Comparison of ENCODE assay signal across 2 cellular contexts in genomic region chr11:128585498-128586238, GRCh38.
TF ChIP-seq lines count a peak whose summit lies in the region.

No MANE protein-coding gene starts in this region.

TF ChIP-seq in liver, 16 proteins besides CTCF, POLR2A, EP300 and RAD21:
- TF ChIP-seq JUND (IDR thresholded peaks at IDR 0.05): no peak
- TF ChIP-seq, protein P1, sequence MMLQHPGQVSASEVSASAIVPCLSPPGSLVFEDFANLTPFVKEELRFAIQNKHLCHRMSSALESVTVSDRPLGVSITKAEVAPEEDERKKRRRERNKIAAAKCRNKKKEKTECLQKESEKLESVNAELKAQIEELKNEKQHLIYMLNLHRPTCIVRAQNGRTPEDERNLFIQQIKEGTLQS (IDR thresholded peaks at IDR 0.05): no peak
- TF ChIP-seq GABPA (IDR thresholded peaks at IDR 0.05 in 1 of 2, conservative IDR thresholded peaks at IDR 0.05 in 1 of 2): no peak
- no peak for TF ChIP-seq HNF4A (conservative IDR thresholded peaks at IDR 0.05)
- no peak for TF ChIP-seq YY1 (IDR thresholded peaks at IDR 0.05)
- TF ChIP-seq EGR1 (IDR thresholded peaks at IDR 0.05; ENCODE audit: low read depth in 2 of 2): no peak
- TF ChIP-seq TAF1 (conservative IDR thresholded peaks at IDR 0.05): no peak
- no peak for TF ChIP-seq REST (IDR thresholded peaks at IDR 0.05)
- no peak for TF ChIP-seq RXRA (IDR thresholded peaks at IDR 0.05)
- no peak for TF ChIP-seq FOXA1 (IDR thresholded peaks at IDR 0.05)
- TF ChIP-seq MAX (IDR thresholded peaks at IDR 0.05): no peak
- TF ChIP-seq NR2F2 (IDR thresholded peaks at IDR 0.05): no peak
- TF ChIP-seq FOXA2 (IDR thresholded peaks at IDR 0.05): no peak
- TF ChIP-seq SP1 (IDR thresholded peaks at IDR 0.05): no peak
- TF ChIP-seq ZBTB33 (IDR thresholded peaks at IDR 0.05): no peak
- no peak for TF ChIP-seq HNF4G (IDR thresholded peaks at IDR 0.05)

TF ChIP-seq in HepG2, 621 proteins besides CTCF, POLR2A, EP300 and RAD21:
- TF ChIP-seq MTF1 (CRISPR knock-in tag; IDR thresholded peaks at IDR 0.05) (no peak), ZNF724P (CRISPR knock-in tag; IDR thresholded peaks at IDR 0.05; ENCODE audit: borderline replicate concordance) (no peak), MIXL1 (CRISPR knock-in tag; IDR thresholded peaks at IDR 0.05) (no peak), ARID4A (CRISPR knock-in tag; IDR thresholded peaks at IDR 0.05; ENCODE audit: borderline replicate concordance) (no peak), ZBTB46 (CRISPR knock-in tag; IDR thresholded peaks at IDR 0.05; ENCODE audit: borderline replicate concordance) (no peak), ZFP36 (IDR thresholded peaks at IDR 0.05; ENCODE audit: borderline replicate concordance, low read depth, low read length, partially characterized antibody) (no peak), ZNF782 (CRISPR knock-in tag; IDR thresholded peaks at IDR 0.05; ENCODE audit: borderline replicate concordance) (no peak), ZNF382 (CRISPR knock-in tag; IDR thresholded peaks at IDR 0.05; ENCODE audit: borderline replicate concordance) (no peak), FIP1L1 (IDR thresholded peaks at IDR 0.05; ENCODE audit: borderline replicate concordance, insufficient read depth, low read depth, low read length) (no peak), KLF16 (CRISPR knock-in tag; IDR thresholded peaks at IDR 0.05) (no peak), CAMTA2 (CRISPR knock-in tag; IDR thresholded peaks at IDR 0.05; ENCODE audit: borderline replicate concordance) (no peak), ZNF878 (CRISPR knock-in tag; IDR thresholded peaks at IDR 0.05) (no peak), ARNTL (CRISPR knock-in tag; IDR thresholded peaks at IDR 0.05) (no peak), PAX8 (CRISPR knock-in tag; IDR thresholded peaks at IDR 0.05; ENCODE audit: borderline replicate concordance) (no peak), KAT7 (CRISPR knock-in tag; IDR thresholded peaks at IDR 0.05; ENCODE audit: borderline replicate concordance) (no peak), ZNF557 (CRISPR knock-in tag; IDR thresholded peaks at IDR 0.05) (no peak), ZSCAN29 (CRISPR knock-in tag; conservative IDR thresholded peaks at IDR 0.05) (no peak), SMAD9 (CRISPR knock-in tag; IDR thresholded peaks at IDR 0.05) (no peak), TAF15 (IDR thresholded peaks at IDR 0.05; ENCODE audit: low read depth, low read length, poor library complexity, severe bottlenecking) (no peak)
- TF ChIP-seq, protein P2, sequence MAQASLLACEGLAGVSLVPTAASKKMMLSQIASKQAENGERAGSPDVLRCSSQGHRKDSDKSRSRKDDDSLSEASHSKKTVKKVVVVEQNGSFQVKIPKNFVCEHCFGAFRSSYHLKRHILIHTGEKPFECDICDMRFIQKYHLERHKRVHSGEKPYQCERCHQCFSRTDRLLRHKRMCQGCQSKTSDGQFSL (CRISPR knock-in tag; IDR thresholded peaks at IDR 0.05): no peak
